ENCODE assay signal across 1 cellular context in the genomic region with DNA sequence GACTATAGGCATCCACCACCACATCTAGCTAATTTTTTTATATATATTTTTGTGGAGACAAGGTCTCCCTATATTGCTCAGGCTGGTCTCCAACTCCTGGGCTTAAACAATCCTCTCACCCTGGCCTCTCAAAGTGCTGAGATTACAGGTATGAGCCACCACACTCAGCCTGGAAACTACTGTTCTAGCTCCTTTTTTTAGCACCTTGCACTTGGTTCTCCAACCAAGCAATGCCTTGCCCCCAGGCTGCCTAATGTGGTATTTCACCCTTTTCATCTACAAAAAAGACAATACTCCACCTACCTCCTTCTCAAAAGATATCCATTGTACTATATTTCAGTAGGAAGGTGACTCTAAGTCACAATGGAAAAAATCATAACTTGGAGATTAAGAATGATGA.
TF ChIP-seq lines count a peak whose summit lies in the region.

No MANE protein-coding gene starts in this region.

TF ChIP-seq in GM23338, 12 proteins besides CTCF, POLR2A, EP300 and RAD21:
- TF ChIP-seq, protein P1, sequence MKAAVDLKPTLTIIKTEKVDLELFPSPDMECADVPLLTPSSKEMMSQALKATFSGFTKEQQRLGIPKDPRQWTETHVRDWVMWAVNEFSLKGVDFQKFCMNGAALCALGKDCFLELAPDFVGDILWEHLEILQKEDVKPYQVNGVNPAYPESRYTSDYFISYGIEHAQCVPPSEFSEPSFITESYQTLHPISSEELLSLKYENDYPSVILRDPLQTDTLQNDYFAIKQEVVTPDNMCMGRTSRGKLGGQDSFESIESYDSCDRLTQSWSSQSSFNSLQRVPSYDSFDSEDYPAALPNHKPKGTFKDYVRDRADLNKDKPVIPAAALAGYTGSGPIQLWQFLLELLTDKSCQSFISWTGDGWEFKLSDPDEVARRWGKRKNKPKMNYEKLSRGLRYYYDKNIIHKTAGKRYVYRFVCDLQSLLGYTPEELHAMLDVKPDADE (IDR thresholded peaks at IDR 0.05) = no peak
- TF ChIP-seq ZNF331 (CRISPR knock-in tag; IDR thresholded peaks at IDR 0.05; ENCODE audit: low read depth) (no peak), EZH2phosphoT487 (IDR thresholded peaks at IDR 0.05; ENCODE audit: unreplicated experiment) (no peak), POLR2AphosphoS5 (IDR thresholded peaks at IDR 0.05; ENCODE audit: low read depth) (no peak), CREB1 (CRISPR knock-in tag; IDR thresholded peaks at IDR 0.05; ENCODE audit: low read depth) (no peak), ZNF114 (CRISPR knock-in tag; IDR thresholded peaks at IDR 0.05) (no peak), STAT1 (IDR thresholded peaks at IDR 0.05; ENCODE audit: unreplicated experiment) (no peak), EZH2 (IDR thresholded peaks at IDR 0.05; ENCODE audit: low read depth, unreplicated experiment) (no peak), JUNB (IDR thresholded peaks at IDR 0.05; ENCODE audit: unreplicated experiment) (no peak), NANOG (IDR thresholded peaks at IDR 0.05; ENCODE audit: borderline replicate concordance) (no peak)
- TF ChIP-seq, protein P2, sequence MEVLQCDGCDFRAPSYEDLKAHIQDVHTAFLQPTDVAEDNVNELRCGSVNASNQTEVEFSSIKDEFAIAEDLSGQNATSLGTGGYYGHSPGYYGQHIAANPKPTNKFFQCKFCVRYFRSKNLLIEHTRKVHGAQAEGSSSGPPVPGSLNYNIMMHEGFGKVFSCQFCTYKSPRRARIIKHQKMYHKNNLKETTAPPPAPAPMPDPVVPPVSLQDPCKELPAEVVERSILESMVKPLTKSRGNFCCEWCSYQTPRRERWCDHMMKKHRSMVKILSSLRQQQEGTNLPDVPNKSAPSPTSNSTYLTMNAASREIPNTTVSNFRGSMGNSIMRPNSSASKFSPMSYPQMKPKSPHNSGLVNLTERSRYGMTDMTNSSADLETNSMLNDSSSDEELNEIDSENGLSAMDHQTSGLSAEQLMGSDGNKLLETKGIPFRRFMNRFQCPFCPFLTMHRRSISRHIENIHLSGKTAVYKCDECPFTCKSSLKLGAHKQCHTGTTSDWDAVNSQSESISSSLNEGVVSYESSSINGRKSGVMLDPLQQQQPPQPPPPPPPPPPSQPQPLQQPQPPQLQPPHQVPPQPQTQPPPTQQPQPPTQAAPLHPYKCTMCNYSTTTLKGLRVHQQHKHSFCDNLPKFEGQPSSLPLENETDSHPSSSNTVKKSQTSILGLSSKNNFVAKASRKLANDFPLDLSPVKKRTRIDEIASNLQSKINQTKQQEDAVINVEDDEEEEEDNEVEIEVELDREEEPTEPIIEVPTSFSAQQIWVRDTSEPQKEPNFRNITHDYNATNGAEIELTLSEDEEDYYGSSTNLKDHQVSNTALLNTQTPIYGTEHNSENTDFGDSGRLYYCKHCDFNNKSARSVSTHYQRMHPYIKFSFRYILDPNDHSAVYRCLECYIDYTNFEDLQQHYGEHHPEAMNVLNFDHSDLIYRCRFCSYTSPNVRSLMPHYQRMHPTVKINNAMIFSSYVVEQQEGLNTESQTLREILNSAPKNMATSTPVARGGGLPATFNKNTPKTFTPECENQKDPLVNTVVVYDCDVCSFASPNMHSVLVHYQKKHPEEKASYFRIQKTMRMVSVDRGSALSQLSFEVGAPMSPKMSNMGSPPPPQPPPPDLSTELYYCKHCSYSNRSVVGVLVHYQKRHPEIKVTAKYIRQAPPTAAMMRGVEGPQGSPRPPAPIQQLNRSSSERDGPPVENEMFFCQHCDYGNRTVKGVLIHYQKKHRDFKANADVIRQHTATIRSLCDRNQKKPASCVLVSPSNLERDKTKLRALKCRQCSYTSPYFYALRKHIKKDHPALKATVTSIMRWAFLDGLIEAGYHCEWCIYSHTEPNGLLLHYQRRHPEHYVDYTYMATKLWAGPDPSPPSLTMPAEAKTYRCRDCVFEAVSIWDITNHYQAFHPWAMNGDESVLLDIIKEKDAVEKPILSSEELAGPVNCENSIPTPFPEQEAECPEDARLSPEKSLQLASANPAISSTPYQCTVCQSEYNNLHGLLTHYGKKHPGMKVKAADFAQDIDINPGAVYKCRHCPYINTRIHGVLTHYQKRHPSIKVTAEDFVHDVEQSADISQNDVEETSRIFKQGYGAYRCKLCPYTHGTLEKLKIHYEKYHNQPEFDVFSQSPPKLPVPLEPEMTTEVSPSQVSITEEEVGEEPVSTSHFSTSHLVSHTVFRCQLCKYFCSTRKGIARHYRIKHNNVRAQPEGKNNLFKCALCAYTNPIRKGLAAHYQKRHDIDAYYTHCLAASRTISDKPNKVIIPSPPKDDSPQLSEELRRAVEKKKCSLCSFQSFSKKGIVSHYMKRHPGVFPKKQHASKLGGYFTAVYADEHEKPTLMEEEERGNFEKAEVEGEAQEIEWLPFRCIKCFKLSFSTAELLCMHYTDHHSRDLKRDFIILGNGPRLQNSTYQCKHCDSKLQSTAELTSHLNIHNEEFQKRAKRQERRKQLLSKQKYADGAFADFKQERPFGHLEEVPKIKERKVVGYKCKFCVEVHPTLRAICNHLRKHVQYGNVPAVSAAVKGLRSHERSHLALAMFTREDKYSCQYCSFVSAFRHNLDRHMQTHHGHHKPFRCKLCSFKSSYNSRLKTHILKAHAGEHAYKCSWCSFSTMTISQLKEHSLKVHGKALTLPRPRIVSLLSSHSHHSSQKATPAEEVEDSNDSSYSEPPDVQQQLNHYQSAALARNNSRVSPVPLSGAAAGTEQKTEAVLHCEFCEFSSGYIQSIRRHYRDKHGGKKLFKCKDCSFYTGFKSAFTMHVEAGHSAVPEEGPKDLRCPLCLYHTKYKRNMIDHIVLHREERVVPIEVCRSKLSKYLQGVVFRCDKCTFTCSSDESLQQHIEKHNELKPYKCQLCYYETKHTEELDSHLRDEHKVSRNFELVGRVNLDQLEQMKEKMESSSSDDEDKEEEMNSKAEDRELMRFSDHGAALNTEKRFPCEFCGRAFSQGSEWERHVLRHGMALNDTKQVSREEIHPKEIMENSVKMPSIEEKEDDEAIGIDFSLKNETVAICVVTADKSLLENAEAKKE (CRISPR knock-in tag; IDR thresholded peaks at IDR 0.05) = no peak
- TF ChIP-seq, protein P3, sequence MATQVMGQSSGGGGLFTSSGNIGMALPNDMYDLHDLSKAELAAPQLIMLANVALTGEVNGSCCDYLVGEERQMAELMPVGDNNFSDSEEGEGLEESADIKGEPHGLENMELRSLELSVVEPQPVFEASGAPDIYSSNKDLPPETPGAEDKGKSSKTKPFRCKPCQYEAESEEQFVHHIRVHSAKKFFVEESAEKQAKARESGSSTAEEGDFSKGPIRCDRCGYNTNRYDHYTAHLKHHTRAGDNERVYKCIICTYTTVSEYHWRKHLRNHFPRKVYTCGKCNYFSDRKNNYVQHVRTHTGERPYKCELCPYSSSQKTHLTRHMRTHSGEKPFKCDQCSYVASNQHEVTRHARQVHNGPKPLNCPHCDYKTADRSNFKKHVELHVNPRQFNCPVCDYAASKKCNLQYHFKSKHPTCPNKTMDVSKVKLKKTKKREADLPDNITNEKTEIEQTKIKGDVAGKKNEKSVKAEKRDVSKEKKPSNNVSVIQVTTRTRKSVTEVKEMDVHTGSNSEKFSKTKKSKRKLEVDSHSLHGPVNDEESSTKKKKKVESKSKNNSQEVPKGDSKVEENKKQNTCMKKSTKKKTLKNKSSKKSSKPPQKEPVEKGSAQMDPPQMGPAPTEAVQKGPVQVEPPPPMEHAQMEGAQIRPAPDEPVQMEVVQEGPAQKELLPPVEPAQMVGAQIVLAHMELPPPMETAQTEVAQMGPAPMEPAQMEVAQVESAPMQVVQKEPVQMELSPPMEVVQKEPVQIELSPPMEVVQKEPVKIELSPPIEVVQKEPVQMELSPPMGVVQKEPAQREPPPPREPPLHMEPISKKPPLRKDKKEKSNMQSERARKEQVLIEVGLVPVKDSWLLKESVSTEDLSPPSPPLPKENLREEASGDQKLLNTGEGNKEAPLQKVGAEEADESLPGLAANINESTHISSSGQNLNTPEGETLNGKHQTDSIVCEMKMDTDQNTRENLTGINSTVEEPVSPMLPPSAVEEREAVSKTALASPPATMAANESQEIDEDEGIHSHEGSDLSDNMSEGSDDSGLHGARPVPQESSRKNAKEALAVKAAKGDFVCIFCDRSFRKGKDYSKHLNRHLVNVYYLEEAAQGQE (IDR thresholded peaks at IDR 0.05; ENCODE audit: unreplicated experiment) = no peak
TF ChIP-seq in GM23338: peak in this region for 0.
